Comparison of ENCODE assay signal across 29 cellular contexts in genomic region chr10:26662864-26663263, GRCh38.
"Had no signal": no experiment of that assay in that cellular context is flagged by ENCODE, and none has a peak within 500 bp of the region (broad histone marks: within the 10 kb centered on the region; RNA-seq: fewer than 3 reads in every experiment).

No MANE protein-coding gene starts in this region.

- H3K36me3 ChIP-seq: stomach, suprapubic skin, thoracic aorta, thyroid gland, tibial artery, tibial nerve, transverse colon, upper lobe of left lung, upper lobe of right lung, uterus, vagina had no signal

- H3K36me3 Mint-ChIP-seq: stimulated activated effector memory CD8-positive, alpha-beta T cell treated with anti-CD3 and anti-CD28 coated beads, Interleukin-12 subunit alpha, Interleukin-12 subunit beta, amount 100 ng/mL, for 72 hours; type B pancreatic cell had no signal

- FAIRE-seq: urothelium cell line had no signal

- H3K27me3 ChIP-seq: stomach, suprapubic skin, testis, thyroid gland, tibial nerve, transverse colon, upper lobe of left lung, uterus, vagina had no signal

- H3K4me1 ChIP-seq: stomach, suprapubic skin, testis, thyroid gland, tibial artery, tibial nerve, transverse colon, upper lobe of left lung, upper lobe of right lung, uterus, vagina had no signal

- H3K27ac ChIP-seq: stomach, suprapubic skin, testis, thoracic aorta, thyroid gland, tibial artery, tibial nerve, transverse colon, upper lobe of left lung, upper lobe of right lung, uterus, vagina had no signal

- H3K9me3 ChIP-seq: stomach, suprapubic skin, testis, thoracic aorta, thyroid gland, tibial artery, transverse colon, upper lobe of left lung, upper lobe of right lung, uterus, vagina had no signal

- DNase-seq: stimulated activated CD4-positive, alpha-beta T cell treated with anti-CD3 and anti-CD28 coated beads, Interleukin-2, amount 100 ng/mL, for 48 hours; stimulated activated CD4-positive, alpha-beta T cell treated with anti-CD3 and anti-CD28 coated beads, Interleukin-4, amount 100 ng/mL, for 1 hour; stimulated activated CD4-positive, alpha-beta T cell treated with anti-CD3 and anti-CD28 coated beads, Interleukin-4, amount 100 ng/mL, for 24 hours; stimulated activated CD4-positive, alpha-beta T cell treated with anti-CD3 and anti-CD28 coated beads, Interleukin-4, amount 100 ng/mL, for 4 hours; stimulated activated CD8-positive, alpha-beta memory T cell treated with anti-CD3 and anti-CD28 coated beads, Interleukin-4, amount 100 ng/mL, for 48 hours; stimulated activated naive B cell treated with anti-CD40 and anti-IgM and Interleukin-4, amounts not matched to agents 10 μg/mL and 1 μg/mL and 100 μg/mL, for 72 hours; stimulated activated naive CD4-positive, alpha-beta T cell; stimulated activated naive CD4-positive, alpha-beta T cell treated with Interleukin-2 at 50 U/mL for 16 hours; stimulated activated naive CD8-positive, alpha-beta T cell treated with anti-CD3 and anti-CD28 coated beads, Interleukin-15, amount 100 ng/mL, for 72 hours; stimulated activated naive CD8-positive, alpha-beta T cell treated with anti-CD3 and anti-CD28 coated beads, Interleukin-15, Interleukin-2, amounts not matched to agents 100 U/mL and 50 U/mL, for 24 hours; stomach; substantia nigra; testis; thyroid gland; tibial artery; transverse colon; trophoblast cell; upper lobe of left lung; upper lobe of right lung; uterus had no signal

- H3K27ac Mint-ChIP-seq: stimulated activated effector memory CD8-positive, alpha-beta T cell treated with anti-CD3 and anti-CD28 coated beads, Interleukin-12 subunit alpha, Interleukin-12 subunit beta, amount 100 ng/mL, for 72 hours; stimulated activated memory B cell treated with anti-CD40 and anti-IgM and Interleukin-4, amounts not matched to agents 10 μg/mL and 1 μg/mL and 100 μg/mL, for 72 hours; stimulated activated naive B cell treated with anti-CD40 and anti-IgM and Interleukin-4, amounts not matched to agents 10 μg/mL and 1 μg/mL and 100 μg/mL, for 72 hours; stimulated activated naive CD8-positive, alpha-beta T cell treated with anti-CD3 and anti-CD28 coated beads, Interleukin-15, amount 100 ng/mL, for 72 hours; stimulated activated naive CD8-positive, alpha-beta T cell treated with anti-CD3 and anti-CD28 coated beads, Interleukin-15, Interleukin-2, amounts not matched to agents 100 ng/mL and 50 ng/mL, for 24 hours; type B pancreatic cell had no signal

- H3K9me3 Mint-ChIP-seq: type B pancreatic cell had no signal

- H3K4me3 Mint-ChIP-seq: stimulated activated effector memory CD8-positive, alpha-beta T cell treated with anti-CD3 and anti-CD28 coated beads, Interleukin-12 subunit alpha, Interleukin-12 subunit beta, amount 100 ng/mL, for 72 hours; stimulated activated memory B cell treated with anti-CD40 and anti-IgM and Interleukin-4, amounts not matched to agents 10 μg/mL and 1 μg/mL and 100 μg/mL, for 72 hours; stimulated activated naive B cell treated with anti-CD40 and anti-IgM and Interleukin-4, amounts not matched to agents 10 μg/mL and 1 μg/mL and 100 μg/mL, for 72 hours; stimulated activated naive CD8-positive, alpha-beta T cell treated with anti-CD3 and anti-CD28 coated beads, Interleukin-15, amount 100 ng/mL, for 72 hours; stimulated activated naive CD8-positive, alpha-beta T cell treated with anti-CD3 and anti-CD28 coated beads, Interleukin-15, Interleukin-2, amounts not matched to agents 100 ng/mL and 50 ng/mL, for 24 hours; type B pancreatic cell had no signal

- ATAC-seq: stimulated activated effector memory CD8-positive, alpha-beta T cell treated with anti-CD3 and anti-CD28 coated beads, Interleukin-12 subunit alpha, Interleukin-12 subunit beta, amount 100 ng/mL, for 72 hours; stimulated activated memory B cell treated with anti-CD40 and anti-IgM and Interleukin-4, amounts not matched to agents 10 μg/mL and 1 μg/mL and 100 μg/mL, for 72 hours; stimulated activated naive B cell treated with anti-CD40 and anti-IgM and Interleukin-4, amounts not matched to agents 10 μg/mL and 1 μg/mL and 100 μg/mL, for 72 hours; stimulated activated naive CD8-positive, alpha-beta T cell treated with anti-CD3 and anti-CD28 coated beads, Interleukin-15, amount 100 ng/mL, for 72 hours; stimulated activated naive CD8-positive, alpha-beta T cell treated with anti-CD3 and anti-CD28 coated beads, Interleukin-15, Interleukin-2, amounts not matched to agents 100 U/mL and 50 U/mL, for 24 hours; upper lobe of right lung had no signal

- H3K4me3 ChIP-seq: stomach, suprapubic skin, testis, thoracic aorta, thyroid gland, tibial artery, tibial nerve, transverse colon, upper lobe of left lung, upper lobe of right lung, uterus, vagina had no signal

- H3K27me3 Mint-ChIP-seq: stimulated activated naive CD8-positive, alpha-beta T cell treated with anti-CD3 and anti-CD28 coated beads, Interleukin-15, amount 100 ng/mL, for 72 hours; stimulated activated naive CD8-positive, alpha-beta T cell treated with anti-CD3 and anti-CD28 coated beads, Interleukin-15, Interleukin-2, amounts not matched to agents 100 ng/mL and 50 ng/mL, for 24 hours had no signal

- H3K4me1 Mint-ChIP-seq: stimulated activated effector memory CD8-positive, alpha-beta T cell treated with anti-CD3 and anti-CD28 coated beads, Interleukin-12 subunit alpha, Interleukin-12 subunit beta, amount 100 ng/mL, for 72 hours; stimulated activated memory B cell treated with anti-CD40 and anti-IgM and Interleukin-4, amounts not matched to agents 10 μg/mL and 1 μg/mL and 100 μg/mL, for 72 hours; stimulated activated naive B cell treated with anti-CD40 and anti-IgM and Interleukin-4, amounts not matched to agents 10 μg/mL and 1 μg/mL and 100 μg/mL, for 72 hours; stimulated activated naive CD8-positive, alpha-beta T cell treated with anti-CD3 and anti-CD28 coated beads, Interleukin-15, amount 100 ng/mL, for 72 hours had no signal
